24 cellular contexts compared by ENCODE assay signal in the genomic region with DNA sequence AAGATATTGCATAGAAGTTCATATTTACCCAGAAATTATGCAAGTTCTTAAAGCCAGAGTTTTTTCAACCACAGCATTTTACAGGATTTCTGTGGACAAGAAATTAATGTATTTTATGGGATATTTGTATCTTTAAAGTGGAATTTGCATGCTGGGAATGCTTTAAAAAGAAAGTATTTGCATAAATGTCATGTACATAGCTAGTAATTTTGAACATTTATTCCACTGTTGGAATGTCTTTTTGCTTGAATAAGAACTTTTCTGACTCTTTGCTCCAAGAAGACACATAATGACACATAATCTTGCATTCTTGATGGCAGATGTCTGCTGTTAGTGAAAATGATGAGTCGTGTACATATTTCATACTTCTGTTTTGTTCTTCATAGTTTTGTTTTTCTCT.
DNase-seq lines count a peak whose midpoint lies in the region; ATAC-seq, FAIRE-seq and TF ChIP-seq lines count a peak whose summit lies in the region.
"Had no signal": no experiment of that assay in that cellular context is flagged by ENCODE, and none has a peak within 500 bp of the region (broad histone marks: within the 10 kb centered on the region; RNA-seq: fewer than 3 reads in every experiment).

No MANE protein-coding gene starts in this region.

- no peak for ATAC-seq in HG03095 (IDR thresholded peaks at IDR 0.05; ENCODE audit: unreplicated experiment)
- ATAC-seq in HG03159 (IDR thresholded peaks at IDR 0.05; ENCODE audit: unreplicated experiment) = no peak
- ATAC-seq: A549, HCT116, T-helper 17 cell had no signal

- H3K9me3 ChIP-seq in SK-N-MC (ENCODE audit: low read depth, low read length) (peaks cover 5% of the 10 kb centered on the region; the same call in 1 of the 2 replicates), ovary (no peaks in the 10 kb centered on the region)

- no peaks in the 10 kb centered on the region for H3K4me1 ChIP-seq in ovary (ENCODE audit: insufficient read depth)

- intact Hi-C loops in ovary (cut with DNase I) = no loop called here

- no peak for TF ChIP-seq POLR2A in H54 (IDR thresholded peaks at IDR 0.05; ENCODE audit: low read depth, low read length)
- no peak for TF ChIP-seq POLR2A in ovary (IDR thresholded peaks at IDR 0.05)

- 72 to 86% (median 79%) methylated on average over 1 of the region's 1 CpG for WGBS in ovary, 3 donors

- DNase-seq in EH (ENCODE audit: low read depth) (peak; percentile 70), H54 (ENCODE audit: insufficient read length, low spot score) (no peak), SK-N-MC (ENCODE audit: low read depth, low spot score) (peak; percentile 82), fibroblast of villous mesenchyme (ENCODE audit: low read depth) (peak; percentile 71), middle frontal gyrus (ENCODE audit: extremely low spot score, low spot score) (no peak), ovary (no peak)
- DNase-seq: C1 segment of cervical spinal cord; CD8-positive, alpha-beta memory T cell; DMS53; Kasumi-1; MM.1S; NCI-H1105 treated with DMSO at 0.1 percent for 48 hours; NCI-H1694; NCI-H2107; NCI-H524; NCI-H82; PC-9; T-helper 17 cell had no signal

- peak; percentile 38 for FAIRE-seq in H54 (lab: Jason Lieb, UNC)
- FAIRE-seq: A549, HTR-8/SVneo had no signal

- H3K36me3 ChIP-seq in SK-N-MC (ENCODE audit: insufficient read depth, low read length) (peaks cover 66% of the 10 kb centered on the region), ovary (no peaks in the 10 kb centered on the region)

- peak overlapping the region; percentile 53 for H3K4me3 ChIP-seq in SK-N-MC
- no peak overlapping the region for H3K4me3 ChIP-seq in fibroblast of villous mesenchyme (ENCODE audit: low read depth, low read length)
- no peak overlapping the region for H3K4me3 ChIP-seq in ovary
- H3K4me3 ChIP-seq: A549, PC-9 had no signal

- no peaks in the 10 kb centered on the region for H3K27me3 ChIP-seq in ovary

- H3K9ac ChIP-seq in SK-N-MC (ENCODE audit: insufficient read length) = peak overlapping the region; percentile 6

- TF ChIP-seq CTCF in fibroblast of villous mesenchyme (IDR thresholded peaks at IDR 0.05; ENCODE audit: insufficient read depth, low read depth, low read length) = no peak
- TF ChIP-seq CTCF in ovary (IDR thresholded peaks at IDR 0.05) = no peak

- no peak for TF ChIP-seq EP300 in ovary (IDR thresholded peaks at IDR 0.05)

- H3K27ac ChIP-seq in SK-N-MC (peak overlapping the region; percentile 94), ovary (no peak overlapping the region)
- H3K27ac ChIP-seq: PC-9, RWPE1 had no signal

Comparison
In these comparisons a context has a peak if more than half of its experiments do, and no peak if none do; other contexts are left out.
1. DNase-seq: peak in EH (single experiment), SK-N-MC (single experiment) and fibroblast of villous mesenchyme (single experiment); none in H54 (single experiment), middle frontal gyrus (single experiment) and ovary (0 of 5).